In genomic region chr11:22829231-22830081, GRCh38 we compare ENCODE assay signal across 1 cellular context.
TF ChIP-seq lines count a peak whose summit lies in the region.

TSS of gene SVIP (minus strand) at chr11:22829801. CDS start at chr11:22829748, 53 bp downstream.

TF ChIP-seq in GM12878, 131 proteins besides CTCF, POLR2A, EP300 and RAD21 (continued from another document and continues in another):
- TF ChIP-seq SUPT20H (IDR thresholded peaks at IDR 0.05; ENCODE audit: borderline replicate concordance, control insufficient read depth, low read depth, low read length) (no peak), NR2F1 (conservative IDR thresholded peaks at IDR 0.05) (peak; percentile 55; the same call in 1 of the 2 replicates), CUX1 (IDR thresholded peaks at IDR 0.05; ENCODE audit: insufficient replicate concordance, low read depth, low read length) (no peak), PAX5 (IDR thresholded peaks at IDR 0.05; ENCODE audit: borderline replicate concordance, low read depth, low read length) (no peak), BCL3 (IDR thresholded peaks at IDR 0.05; ENCODE audit: borderline replicate concordance, insufficient read depth, low read depth, low read length, poor library complexity, severe bottlenecking) (no peak), CHD2 (IDR thresholded peaks at IDR 0.05; ENCODE audit: borderline replicate concordance, low read depth, low read length) (peak; percentile 97), ESRRA (IDR thresholded peaks at IDR 0.05; ENCODE audit: low read length) (no peak), NR2C1 (IDR thresholded peaks at IDR 0.05) (no peak), SPI1 (IDR thresholded peaks at IDR 0.05; ENCODE audit: borderline replicate concordance, insufficient read depth, low read depth, low read length) (0 out of 2 replicates have a peak, but pooled peaks have one; percentile 17), HDGF (IDR thresholded peaks at IDR 0.05) (no peak), SKIL (IDR thresholded peaks at IDR 0.05; ENCODE audit: low read depth, poor library complexity, severe bottlenecking) (no peak), NFXL1 (IDR thresholded peaks at IDR 0.05; ENCODE audit: borderline replicate concordance) (no peak), FOS (IDR thresholded peaks at IDR 0.05; ENCODE audit: borderline replicate concordance, extremely low read depth, insufficient read length) (no peak), SREBF2 (IDR thresholded peaks at IDR 0.05; ENCODE audit: low read length) (no peak), CHD1 (IDR thresholded peaks at IDR 0.05; ENCODE audit: low read depth, low read length) (0 out of 2 replicates have a peak, but pooled peaks have one; percentile 27), BCLAF1 (IDR thresholded peaks at IDR 0.05) (no peak), RBBP5 (conservative IDR thresholded peaks at IDR 0.05) (no peak), LARP7 (IDR thresholded peaks at IDR 0.05) (peak; percentile 77), SIX5 (IDR thresholded peaks at IDR 0.05; ENCODE audit: low read depth, low read length, severe bottlenecking) (no peak), E2F4 (IDR thresholded peaks at IDR 0.05; ENCODE audit: low read depth, low read length) (0 out of 2 replicates have a peak, but pooled peaks have one; percentile 8), BMI1 (IDR thresholded peaks at IDR 0.05; ENCODE audit: borderline replicate concordance) (no peak), SP1 (IDR thresholded peaks at IDR 0.05; ENCODE audit: low read depth, low read length) (peak; percentile 33), CREB1 (IDR thresholded peaks at IDR 0.05; ENCODE audit: low read depth) (peak; percentile 72), WRNIP1 (IDR thresholded peaks at IDR 0.05; ENCODE audit: borderline replicate concordance, low read depth, low read length) (no peak), GABPA (IDR thresholded peaks at IDR 0.05; ENCODE audit: low read depth) (peak; percentile 82), ZBED1 (IDR thresholded peaks at IDR 0.05; ENCODE audit: borderline replicate concordance) (no peak), RFX5 (IDR thresholded peaks at IDR 0.05; ENCODE audit: low read depth, low read length) (no peak), SMAD5 (IDR thresholded peaks at IDR 0.05; ENCODE audit: low read depth) (no peak), ETV6 (conservative IDR thresholded peaks at IDR 0.05 in 1 of 2, IDR thresholded peaks at IDR 0.05 in 1 of 2; ENCODE audit: borderline replicate concordance in 1 of 2, low read depth in 1 of 2) (no peak), ZBTB11 (CRISPR knock-in tag; IDR thresholded peaks at IDR 0.05) (no peak), ZSCAN29 (IDR thresholded peaks at IDR 0.05) (no peak), USF1 (IDR thresholded peaks at IDR 0.05; ENCODE audit: borderline replicate concordance, extremely low read length, insufficient read depth, low read depth, low read length) (no peak), NRF1 (conservative IDR thresholded peaks at IDR 0.05; ENCODE audit: low read depth, low read length) (no peak; the same call in 1 of the 2 replicates), TBL1XR1 (IDR thresholded peaks at IDR 0.05; ENCODE audit: low read depth, low read length) (no peak), SMAD1 (IDR thresholded peaks at IDR 0.05; ENCODE audit: low read depth, partially characterized antibody) (no peak), KLF5 (IDR thresholded peaks at IDR 0.05; ENCODE audit: partially characterized antibody) (no peak), STAT3 (IDR thresholded peaks at IDR 0.05; ENCODE audit: low read depth, low read length) (no peak), ZBTB33 (IDR thresholded peaks at IDR 0.05) (no peak), RUNX3 (IDR thresholded peaks at IDR 0.05; ENCODE audit: low read length) (peak; percentile 75), RCOR1 (conservative IDR thresholded peaks at IDR 0.05; ENCODE audit: low read depth, low read length) (no peak)
